In genomic region chr10:11894381-11895107, GRCh38 we compare ENCODE assay signal across 1 cellular context.
TF ChIP-seq lines count a peak whose summit lies in the region.

No MANE protein-coding gene starts in this region.

TF ChIP-seq in K562, 482 proteins besides CTCF, POLR2A, EP300 and RAD21 (continued from another document and continues in another):
- TF ChIP-seq ZNF280A (IDR thresholded peaks at IDR 0.05; ENCODE audit: low read depth, partially characterized antibody) = no peak
- no peak for TF ChIP-seq YBX1 (IDR thresholded peaks at IDR 0.05)
- TF ChIP-seq ZBTB17 (CRISPR knock-in tag; IDR thresholded peaks at IDR 0.05) = no peak
- no peak for TF ChIP-seq MAFF (IDR thresholded peaks at IDR 0.05; ENCODE audit: low read length)
- peak; percentile 68 for TF ChIP-seq ZBTB33 (CRISPR knock-in tag; IDR thresholded peaks at IDR 0.05)
- no peak for TF ChIP-seq BRCA1 (IDR thresholded peaks at IDR 0.05)
- no peak for TF ChIP-seq BRCA1 (CRISPR knock-in tag; IDR thresholded peaks at IDR 0.05)
- TF ChIP-seq RBFOX2 (IDR thresholded peaks at IDR 0.05; ENCODE audit: low read depth, low read length) = peak; percentile 94
- no peak for TF ChIP-seq NR0B1 (IDR thresholded peaks at IDR 0.05; ENCODE audit: partially characterized antibody)
- no peak for TF ChIP-seq RBM25 (IDR thresholded peaks at IDR 0.05; ENCODE audit: low read depth, low read length, severe bottlenecking)
- no peak for TF ChIP-seq ZNF707 (CRISPR knock-in tag; conservative IDR thresholded peaks at IDR 0.05)
- TF ChIP-seq CBX3 (IDR thresholded peaks at IDR 0.05; ENCODE audit: borderline replicate concordance in 1 of 2, low read length in 2 of 2) = 0 out of 3 replicates have a peak, but pooled peaks of 1 of the 2 experiments have one; percentile 50
- TF ChIP-seq SMAD4 (CRISPR knock-in tag; conservative IDR thresholded peaks at IDR 0.05) = no peak; the same call in 1 of the 2 replicates
- peak in 1 of 2 experiments; percentile 74; a peak in 2 of 4 replicates for TF ChIP-seq TEAD1 (CRISPR knock-in tag; IDR thresholded peaks at IDR 0.05)
- TF ChIP-seq SRSF1 (IDR thresholded peaks at IDR 0.05; ENCODE audit: low read depth, low read length) = 0 out of 2 replicates have a peak, but pooled peaks have one; percentile 47
- TF ChIP-seq POU5F1 (IDR thresholded peaks at IDR 0.05; ENCODE audit: borderline replicate concordance, low read depth, low read length, partially characterized antibody) = no peak
- no peak for TF ChIP-seq ZNF766 (CRISPR knock-in tag; conservative IDR thresholded peaks at IDR 0.05)
- TF ChIP-seq PCBP2 (IDR thresholded peaks at IDR 0.05; ENCODE audit: low read depth, low read length, poor library complexity, severe bottlenecking) = no peak
- no peak for TF ChIP-seq ZNF324 (CRISPR knock-in tag; IDR thresholded peaks at IDR 0.05)
- no peak for TF ChIP-seq ATF6 (CRISPR knock-in tag; IDR thresholded peaks at IDR 0.05)
- no peak for TF ChIP-seq CCAR2 (IDR thresholded peaks at IDR 0.05; ENCODE audit: low read depth, low read length)
- peak; percentile 82; the same call in 1 of the 2 replicates for TF ChIP-seq FOXP1 (CRISPR knock-in tag; IDR thresholded peaks at IDR 0.05)
- no peak for TF ChIP-seq ATF2 (CRISPR knock-in tag; IDR thresholded peaks at IDR 0.05)
- no peak for TF ChIP-seq KLF1 (tag; IDR thresholded peaks at IDR 0.05)
- peak; percentile 56; the same call in 1 of the 2 replicates for TF ChIP-seq HNRNPL (IDR thresholded peaks at IDR 0.05; ENCODE audit: low read depth, low read length)
- TF ChIP-seq GATA2 (CRISPR knock-in tag; IDR thresholded peaks at IDR 0.05) = no peak
- no peak for TF ChIP-seq SRF (CRISPR knock-in tag; IDR thresholded peaks at IDR 0.05)
- peak; percentile 87 for TF ChIP-seq SMAD1 (IDR thresholded peaks at IDR 0.05; ENCODE audit: low read depth, low read length, partially characterized antibody)
- TF ChIP-seq RBM17 (IDR thresholded peaks at IDR 0.05; ENCODE audit: borderline replicate concordance, low read depth, low read length) = no peak
- no peak for TF ChIP-seq FOSL1 (tag; conservative IDR thresholded peaks at IDR 0.05)
- TF ChIP-seq ARID3A (IDR thresholded peaks at IDR 0.05; ENCODE audit: borderline replicate concordance, low read depth, low read length) = no peak
- TF ChIP-seq SREBF2 (CRISPR knock-in tag; IDR thresholded peaks at IDR 0.05) = no peak
- TF ChIP-seq FOXA1 (IDR thresholded peaks at IDR 0.05; ENCODE audit: borderline replicate concordance) = no peak
- no peak for TF ChIP-seq ZNF146 (CRISPR knock-in tag; IDR thresholded peaks at IDR 0.05; ENCODE audit: unreplicated experiment)
- TF ChIP-seq DEAF1 (CRISPR knock-in tag; IDR thresholded peaks at IDR 0.05) = no peak
- TF ChIP-seq ZNF639 (CRISPR knock-in tag; conservative IDR thresholded peaks at IDR 0.05 in 1 of 2, IDR thresholded peaks at IDR 0.05 in 1 of 2) = 0 out of 4 replicates have a peak, but pooled peaks of 1 of the 2 experiments have one; percentile 14
- TF ChIP-seq NFATC3 (IDR thresholded peaks at IDR 0.05) = no peak
- TF ChIP-seq XRCC5 (IDR thresholded peaks at IDR 0.05; ENCODE audit: low read depth, low read length) = no peak
- no peak for TF ChIP-seq REST (CRISPR knock-in tag; IDR thresholded peaks at IDR 0.05; ENCODE audit: low read depth)
- TF ChIP-seq MTA1 (IDR thresholded peaks at IDR 0.05; ENCODE audit: borderline replicate concordance) = no peak
- no peak for TF ChIP-seq HIVEP1 (CRISPR knock-in tag; IDR thresholded peaks at IDR 0.05)
- TF ChIP-seq HDGF (IDR thresholded peaks at IDR 0.05) = no peak
- no peak for TF ChIP-seq BRF1 (IDR thresholded peaks at IDR 0.05; ENCODE audit: borderline replicate concordance, extremely low read depth, insufficient read length)
- no peak for TF ChIP-seq RFX7 (CRISPR knock-in tag; IDR thresholded peaks at IDR 0.05)
- no peak for TF ChIP-seq SMARCC2 (IDR thresholded peaks at IDR 0.05; ENCODE audit: low read depth)
- 0 out of 2 replicates have a peak, but pooled peaks have one; percentile 30 for TF ChIP-seq SMARCE1 (IDR thresholded peaks at IDR 0.05)
- TF ChIP-seq KAT2B (IDR thresholded peaks at IDR 0.05; ENCODE audit: low read depth, low read length) = no peak
- TF ChIP-seq ZFX (CRISPR knock-in tag; IDR thresholded peaks at IDR 0.05) = peak; percentile 78
- TF ChIP-seq TAF7 (tag; IDR thresholded peaks at IDR 0.05) = peak; percentile 96
- TF ChIP-seq ZBTB43 (CRISPR knock-in tag; IDR thresholded peaks at IDR 0.05) = no peak
- no peak for TF ChIP-seq IRF2 (CRISPR knock-in tag; IDR thresholded peaks at IDR 0.05)
- no peak for TF ChIP-seq SRSF7 (optimal IDR thresholded peaks at IDR 0.05; ENCODE audit: low read depth, low read length)
